ENCODE assay signal across 16 cellular contexts in the genomic region with DNA sequence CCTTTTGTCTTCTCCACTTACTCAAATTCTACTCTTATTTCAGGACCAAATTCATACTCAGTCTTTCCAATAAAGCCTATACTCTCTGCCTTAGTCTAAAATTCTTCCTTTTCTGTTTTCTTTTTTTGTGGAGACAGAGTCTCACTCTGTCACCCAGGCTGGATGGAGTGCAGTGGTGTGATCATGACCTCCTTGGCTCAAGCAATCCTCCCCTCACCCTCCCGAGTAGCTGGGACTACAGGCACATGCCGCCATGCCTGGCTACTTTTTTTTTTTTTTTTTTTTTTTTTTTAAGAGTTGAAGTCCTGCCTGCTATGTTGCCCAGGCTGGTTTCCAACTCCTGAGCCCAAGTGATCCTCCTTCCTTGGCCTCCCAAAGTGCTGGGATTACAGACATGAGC.
"Had no signal": no experiment of that assay in that cellular context is flagged by ENCODE, and none has a peak within 500 bp of the region (broad histone marks: within the 10 kb centered on the region; RNA-seq: fewer than 3 reads in every experiment).

No MANE protein-coding gene starts in this region.

- H3K36me3 Mint-ChIP-seq: neural progenitor cell had no signal

- H2AFZ ChIP-seq: neural progenitor cell had no signal

- H3K9me3 ChIP-seq: ascending aorta, pancreas, stomach, thoracic aorta had no signal

- H3K27ac ChIP-seq: ascending aorta, neural progenitor cell, pancreas, stomach, thoracic aorta had no signal

- H3K27me3 ChIP-seq: ascending aorta, neural progenitor cell, pancreas, stomach had no signal

- ATAC-seq: activated CD4-positive, alpha-beta T cell treated with anti-CD3 and anti-CD28 coated beads for 36 hours; esophagus mucosa had no signal

- H3K4me3 ChIP-seq: ascending aorta, neural progenitor cell, pancreas, stomach, thoracic aorta had no signal

- H3K27me3 Mint-ChIP-seq: activated CD4-positive, alpha-beta T cell treated with anti-CD3 and anti-CD28 coated beads for 36 hours; activated naive CD8-positive, alpha-beta T cell treated with anti-CD3 and anti-CD28 coated beads, Interleukin-2, amount 10 ng/mL, durations not matched to agents 7 days and 5 days had no signal

- FAIRE-seq: bronchial epithelial cell, endometrium, pancreas had no signal

- H3K36me3 ChIP-seq: neural progenitor cell had no signal

- H3K4me2 ChIP-seq: neural progenitor cell had no signal

- H3K4me1 Mint-ChIP-seq: neural progenitor cell had no signal

- H3K27ac Mint-ChIP-seq: activated CD4-positive, alpha-beta T cell treated with anti-CD3 and anti-CD28 coated beads for 36 hours; activated naive CD8-positive, alpha-beta T cell treated with anti-CD3 and anti-CD28 coated beads, Interleukin-2, amount 10 ng/mL, durations not matched to agents 7 days and 5 days; neural progenitor cell had no signal

- H3K9me3 Mint-ChIP-seq: activated naive CD8-positive, alpha-beta T cell treated with anti-CD3 and anti-CD28 coated beads, Interleukin-2, amount 10 ng/mL, durations not matched to agents 7 days and 5 days; neural progenitor cell had no signal

- H3K4me3 Mint-ChIP-seq: activated CD4-positive, alpha-beta T cell treated with anti-CD3 and anti-CD28 coated beads for 36 hours; activated naive CD8-positive, alpha-beta T cell treated with anti-CD3 and anti-CD28 coated beads, Interleukin-2, amount 10 ng/mL, durations not matched to agents 7 days and 5 days; neural progenitor cell had no signal

- H3K9ac ChIP-seq: neural progenitor cell had no signal

- DNase-seq: activated CD4-positive, alpha-beta T cell treated with anti-CD3 and anti-CD28 coated beads for 36 hours; activated CD8-positive, alpha-beta memory T cell treated with anti-CD3 and anti-CD28 coated beads for 24 hours; activated gamma-delta T cell; activated naive CD8-positive, alpha-beta T cell treated with anti-CD3 and anti-CD28 coated beads, Interleukin-2, amount 10 ng/mL, durations not matched to agents 7 days and 5 days; mammary epithelial cell; pancreas; stimulated activated CD4-positive, alpha-beta T cell treated with anti-CD3 and anti-CD28 coated beads, Interleukin-15, amount 100 ng/mL, for 24 hours; stimulated activated CD4-positive, alpha-beta T cell treated with anti-CD3 and anti-CD28 coated beads, Interleukin-4, amount 100 ng/mL, for 24 hours; stomach; T-helper 9 cell had no signal
